Comparison of ENCODE assay signal across 8 cellular contexts in genomic region chr16:50747206-50747956, GRCh38. TPM values are rescaled to one million over a fixed set of nuclear protein-coding genes. Genes with fewer than 3 reads are reported as not detected.
DNase-seq lines count a peak whose midpoint lies in the region; ATAC-seq and TF ChIP-seq lines count a peak whose summit lies in the region.

No MANE protein-coding gene starts in this region.

- no peaks in the 10 kb centered on the region for H3K9me3 ChIP-seq in right lobe of liver
- no peaks in the 10 kb centered on the region for H3K9me3 ChIP-seq in thyroid gland

- WGBS in right lobe of liver (ENCODE audit: insufficient coverage, low coverage, low lambda C conversion rate, missing lambda C conversion rate): 35% methylated on average over 7 of the region's 7 CpGs
- 76 to 80% methylated on average over 7 of the region's 7 CpGs for WGBS in thyroid gland, 2 donors

- peak overlapping the region; percentile 90 for H3K27ac Mint-ChIP-seq in activated naive CD8-positive, alpha-beta T cell treated with anti-CD3 and anti-CD28 coated beads, Interleukin-2, amount 50 U/mL, for 24 hours

- H3K27me3 ChIP-seq in right lobe of liver: no peaks in the 10 kb centered on the region
- H3K27me3 ChIP-seq in thyroid gland: no peaks in the 10 kb centered on the region

- H3K36me3 ChIP-seq in right lobe of liver: peaks cover 0 to 19% (median 0%) of the 10 kb centered on the region in 4 donors
- H3K36me3 ChIP-seq in thyroid gland: no peaks in the 10 kb centered on the region

- no peaks in the 10 kb centered on the region for H3K9me3 Mint-ChIP-seq in activated naive CD8-positive, alpha-beta T cell treated with anti-CD3 and anti-CD28 coated beads, Interleukin-2, amount 50 U/mL, for 24 hours

- peaks cover 82% of the 10 kb centered on the region for H3K4me1 Mint-ChIP-seq in activated naive CD8-positive, alpha-beta T cell treated with anti-CD3 and anti-CD28 coated beads, Interleukin-2, amount 50 U/mL, for 24 hours

- intact Hi-C loops in right lobe of liver (cut with DNase I): no loop called here
- intact Hi-C loops in thyroid gland (cut with DNase I): no loop called here

- TF ChIP-seq CTCF in NB4 (IDR thresholded peaks at IDR 0.05; ENCODE audit: low read depth, low read length): peak; percentile 34
- peak; percentile 33 to 49 (median 39) for TF ChIP-seq CTCF in right lobe of liver (IDR thresholded peaks at IDR 0.05)
- peak in 3 of 6 experiments; percentile 18 to 23 (median 19) for TF ChIP-seq CTCF in thyroid gland (IDR thresholded peaks at IDR 0.05)

- no peak overlapping the region for H3K4me3 ChIP-seq in NB4 (ENCODE audit: low read depth, low read length)
- no peak overlapping the region for H3K4me3 ChIP-seq in right lobe of liver
- no peak overlapping the region for H3K4me3 ChIP-seq in thyroid gland (replicated peaks in 1 of 3)

- DNase-seq in NCI-H1417 (lab: John Stamatoyannopoulos, UW) (peak; percentile 1 to 44 (median 33)), NCI-H1417 treated with DMSO at 0.1 percent for 48 hours (lab: John Stamatoyannopoulos, UW) (no peak), NB4 (ENCODE audit: low read depth) (peak; percentile 82), right lobe of liver (no peak), thyroid gland (no peak)
- DNase-seq in activated naive CD8-positive, alpha-beta T cell treated with anti-CD3 and anti-CD28 coated beads, Interleukin-2, amount 50 U/mL, for 24 hours: no peak

- H3K36me3 Mint-ChIP-seq in activated naive CD8-positive, alpha-beta T cell treated with anti-CD3 and anti-CD28 coated beads, Interleukin-2, amount 50 U/mL, for 24 hours (ENCODE audit: low read depth): peaks cover 40% of the 10 kb centered on the region

- ATAC-seq in GM21576 (IDR thresholded peaks at IDR 0.05; ENCODE audit: unreplicated experiment): peak; percentile 61
- peak; percentile 52 for ATAC-seq in activated naive CD8-positive, alpha-beta T cell treated with anti-CD3 and anti-CD28 coated beads, Interleukin-2, amount 50 U/mL, for 24 hours
- peak; percentile 68 to 83 (median 70) for ATAC-seq in right lobe of liver
- no peak for ATAC-seq in HG03045 (IDR thresholded peaks at IDR 0.05; ENCODE audit: unreplicated experiment)

- H3K4me1 ChIP-seq in right lobe of liver (peaks cover 0 to 8% (median 0%) of the 10 kb centered on the region in 4 donors), thyroid gland (peaks cover 38 to 46% of the 10 kb centered on the region in 2 donors)

- H3K27ac ChIP-seq in right lobe of liver: peak overlapping the region in 1 of 3 donors; percentile 15
- H3K27ac ChIP-seq in thyroid gland: no peak overlapping the region

- H3K4me3 Mint-ChIP-seq in activated naive CD8-positive, alpha-beta T cell treated with anti-CD3 and anti-CD28 coated beads, Interleukin-2, amount 50 U/mL, for 24 hours: peak overlapping the region; percentile 80

- TF ChIP-seq POLR2A in NB4 (IDR thresholded peaks at IDR 0.05; ENCODE audit: extremely low read depth, insufficient read length) (no peak), right lobe of liver (IDR thresholded peaks at IDR 0.05) (no peak), thyroid gland (IDR thresholded peaks at IDR 0.05) (no peak)

- no peaks in the 10 kb centered on the region for H3K27me3 Mint-ChIP-seq in activated naive CD8-positive, alpha-beta T cell treated with anti-CD3 and anti-CD28 coated beads, Interleukin-2, amount 50 U/mL, for 24 hours

RNA-seq across cellular contexts. Expression of gene CYLD, which starts 5.5 kb away (rescaled TPM):
- 10 to 100 TPM; 17.0 to 34.2 (median 19.5) TPM for total RNA-seq in right lobe of liver
- 100 to 1,000 TPM in 1 of 4 donors, 10 to 100 TPM in 3; 79.2 to 180 (median 92.4) TPM for total RNA-seq in thyroid gland

RNA-seq across cellular contexts. Expression of gene NOD2, which starts 54.0 kb away (rescaled TPM):
- total RNA-seq in right lobe of liver (1 to 10 TPM in 4 of 6 experiments, under 1 TPM in 2; 0.74 to 6.0 (median 1.4) TPM), thyroid gland (1 to 10 TPM in 1 of 4 donors, under 1 TPM in 3; 0.40 to 1.6 (median 0.68) TPM)

Comparison
In these comparisons a context has a peak if more than half of its experiments do, and no peak if none do; other contexts are left out.
1. DNase-seq: peak in NCI-H1417 (3 of 3) and NB4 (single experiment); none in NCI-H1417 treated with DMSO at 0.1 percent for 48 hours (single experiment), activated naive CD8-positive, alpha-beta T cell treated with anti-CD3 and anti-CD28 coated beads, Interleukin-2, amount 50 U/mL, for 24 hours (single experiment), right lobe of liver (0 of 3) and thyroid gland (0 of 2).